ENCODE assay signal across 10 cellular contexts in genomic region chr15:40308844-40309189, GRCh38. TPM values are rescaled to one million over a fixed set of nuclear protein-coding genes. Genes with fewer than 3 reads are reported as not detected.
DNase-seq lines count a peak whose midpoint lies in the region; ATAC-seq lines count a peak whose summit lies in the region.
"Had no signal": no experiment of that assay in that cellular context is flagged by ENCODE, and none has a peak within 500 bp of the region (broad histone marks: within the 10 kb centered on the region; RNA-seq: fewer than 3 reads in every experiment).

No MANE protein-coding gene starts in this region.

- ATAC-seq in HG03354 (IDR thresholded peaks at IDR 0.05; ENCODE audit: poor library complexity, severe bottlenecking, unreplicated experiment) (peak; percentile 29), GM19467 (IDR thresholded peaks at IDR 0.05; ENCODE audit: unreplicated experiment) (no peak), HG03520 (IDR thresholded peaks at IDR 0.05; ENCODE audit: unreplicated experiment) (no peak), HG03139 (IDR thresholded peaks at IDR 0.05; ENCODE audit: unreplicated experiment) (no peak)

- peak; percentile 70 for DNase-seq in ELF-1 (ENCODE audit: low read depth, low spot score)
- peak; percentile 67 for DNase-seq in activated CD8-positive, alpha-beta memory T cell treated with anti-CD3 and anti-CD28 coated beads, Interleukin-2, amount 50 U/mL, for 48 hours
- peak; percentile 18 for DNase-seq in mucosa of gallbladder (ENCODE audit: low spot score)
- DNase-seq in HCEC 1CT: no peak
- DNase-seq: NCI-H2081 treated with DMSO at 0.1 percent for 48 hours had no signal

RNA-seq across cellular contexts. Expression of gene PLCB2, which starts 1.1 kb away (rescaled TPM):
- total RNA-seq in mucosa of gallbladder: 36.4 TPM
- total RNA-seq: bronchial epithelial cell had no signal

RNA-seq across cellular contexts. Expression of gene INAFM2, which starts 14.7 kb away (rescaled TPM):
- 44.2 TPM for total RNA-seq in mucosa of gallbladder

RNA-seq across cellular contexts. Expression of gene ANKRD63, which starts 26.0 kb away (rescaled TPM):
- total RNA-seq in mucosa of gallbladder: 1.6 TPM
- total RNA-seq: bronchial epithelial cell had no signal

RNA-seq across cellular contexts. Expression of gene CCDC9B, which starts 31.9 kb away (rescaled TPM):
- total RNA-seq in mucosa of gallbladder: 107 TPM

RNA-seq across cellular contexts. Expression of gene PHGR1, which starts 42.0 kb away (rescaled TPM):
- total RNA-seq in mucosa of gallbladder: 9.1 TPM
- total RNA-seq: bronchial epithelial cell had no signal
